Comparison of ENCODE assay signal across 9 cellular contexts in the genomic region with DNA sequence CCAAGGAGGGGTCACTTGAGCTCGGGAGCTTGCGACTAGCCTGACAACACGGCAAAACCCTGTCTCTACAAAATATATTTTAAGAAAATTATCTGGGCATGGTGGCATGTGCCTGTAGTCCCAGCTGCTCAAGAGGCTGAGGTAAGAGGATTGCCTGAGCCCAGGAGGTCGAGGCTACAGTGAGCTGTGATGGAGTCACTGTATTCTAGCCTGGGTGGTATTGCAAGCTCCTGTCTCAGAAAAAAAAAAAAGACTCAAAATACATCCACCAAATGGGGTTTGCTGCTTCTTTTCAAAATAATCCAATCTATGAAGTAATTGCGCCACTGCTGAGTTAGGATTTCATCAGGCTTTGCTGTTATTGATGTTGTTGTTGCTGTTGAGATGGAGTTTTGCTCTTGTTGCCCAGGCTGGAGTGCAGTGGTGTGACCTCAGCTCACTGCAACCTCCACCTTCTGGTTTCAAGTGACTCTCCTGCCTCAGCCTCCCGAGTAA. TPM values are rescaled to one million over a fixed set of nuclear protein-coding genes. Genes with fewer than 3 reads are reported as not detected.
DNase-seq lines count a peak whose midpoint lies in the region; ATAC-seq and TF ChIP-seq lines count a peak whose summit lies in the region.
"Had no signal": no experiment of that assay in that cellular context is flagged by ENCODE, and none has a peak within 500 bp of the region (broad histone marks: within the 10 kb centered on the region; RNA-seq: fewer than 3 reads in every experiment).

No MANE protein-coding gene starts in this region.

- H3K9me3 ChIP-seq in GM23248 (ENCODE audit: low read depth) (no peaks in the 10 kb centered on the region), esophagus (ENCODE audit: control insufficient read depth in 2 of 2, insufficient read depth in 1 of 2, low read depth in 1 of 2, low read length in 1 of 2) (no peaks in the 10 kb centered on the region), gastrocnemius medialis (no peaks in the 10 kb centered on the region)

- H3K27me3 ChIP-seq in GM23248 (replicated peaks; ENCODE audit: insufficient read depth), result no peaks in the 10 kb centered on the region
- H3K27me3 ChIP-seq in esophagus (ENCODE audit: control insufficient read depth in 1 of 2, insufficient read depth in 2 of 2, low read length in 2 of 2), result no peaks in the 10 kb centered on the region
- no peaks in the 10 kb centered on the region for H3K27me3 ChIP-seq in gastrocnemius medialis

- peak overlapping the region; percentile 71 for H3K4me2 ChIP-seq in GM23248 (ENCODE audit: unreplicated experiment)

- peak; percentile 65 for DNase-seq in GM23248
- no peak for DNase-seq in RWPE1 (ENCODE audit: low spot score)
- no peak for DNase-seq in gastrocnemius medialis
- DNase-seq in COLO668 (lab: John Stamatoyannopoulos, UW; ENCODE audit: unreplicated experiment), result no peak
- DNase-seq in NCI-H446 treated with DMSO at 0.1 percent for 48 hours (lab: John Stamatoyannopoulos, UW), result no peak
- no peak for DNase-seq in anterior cingulate cortex (lab: John Stamatoyannopoulos, UW)
- DNase-seq: stimulated activated CD4-positive, alpha-beta T cell treated with anti-CD3 and anti-CD28 coated beads, Interleukin-4, amount 100 ng/mL, for 4 hours had no signal

- in situ Hi-C loops in GM23248 (cut with MboI) (no loop called here), gastrocnemius medialis (cut with MboI; ENCODE audit: low sequenced_read_pairs in 4 of 4) (no loop called here)

- WGBS in GM23248 (ENCODE audit: low coverage in 1 of 2, low lambda C conversion rate in 2 of 2, missing lambda C conversion rate in 2 of 2), 2 experiments, result 30 to 35% methylated on average over 6 of the region's 6 CpGs
- 81 to 87% methylated on average over 6 of the region's 6 CpGs for WGBS in esophagus, 2 donors

- POLR2A ChIA-PET in RWPE1 (lab: Yijun Ruan, JAX; ENCODE audit: low non-redundant PET), result no interaction called here

- H3K9me2 ChIP-seq in GM23248 (ENCODE audit: insufficient read depth), result no peaks in the 10 kb centered on the region

- H3K36me3 ChIP-seq in GM23248 (ENCODE audit: low read depth), result no peaks in the 10 kb centered on the region
- H3K36me3 ChIP-seq in esophagus (ENCODE audit: control insufficient read depth in 2 of 2, insufficient read depth in 2 of 2, low read length in 1 of 2), result no peaks in the 10 kb centered on the region
- no peaks in the 10 kb centered on the region for H3K36me3 ChIP-seq in gastrocnemius medialis

- TF ChIP-seq CTCF in RWPE1 (conservative IDR thresholded peaks at IDR 0.05; ENCODE audit: low read depth) (no peak), gastrocnemius medialis (IDR thresholded peaks at IDR 0.05 in 4 of 5, conservative IDR thresholded peaks at IDR 0.05 in 1 of 5) (no peak)

- peak overlapping the region; percentile 100 for H3K27ac ChIP-seq in GM23248
- peak overlapping the region; percentile 98 for H3K27ac ChIP-seq in RWPE1
- peak overlapping the region; percentile 45 to 74 for H3K27ac ChIP-seq in esophagus (ENCODE audit: low read depth in 2 of 2, low read length in 1 of 2)
- H3K27ac ChIP-seq in gastrocnemius medialis, result peak overlapping the region; percentile 49 to 68 (median 56)

- TF ChIP-seq POLR2A in gastrocnemius medialis (IDR thresholded peaks at IDR 0.05), result no peak

- no peak for ATAC-seq in gastrocnemius medialis
- no peak for ATAC-seq in HG03196 (IDR thresholded peaks at IDR 0.05; ENCODE audit: unreplicated experiment)

- CTCF ChIA-PET in RWPE1 (lab: Yijun Ruan, JAX), result no interaction called here

- peak overlapping the region; percentile 90 for H3K9ac ChIP-seq in GM23248

- intact Hi-C loops in gastrocnemius medialis (cut with DNase I; ENCODE audit: low total_unique reads), result no loop called here

- no peaks in the 10 kb centered on the region for H4K20me1 ChIP-seq in GM23248 (ENCODE audit: insufficient read depth)

- peak overlapping the region; percentile 36; the same call in 1 of the 2 replicates for H3K4me3 ChIP-seq in GM23248
- H3K4me3 ChIP-seq in esophagus (ENCODE audit: low read depth in 1 of 2, low read length in 2 of 2), result no peak overlapping the region
- no peak overlapping the region for H3K4me3 ChIP-seq in gastrocnemius medialis

- no peak overlapping the region for H2AFZ ChIP-seq in GM23248

- H3K79me2 ChIP-seq in GM23248 (ENCODE audit: insufficient read depth), result peaks cover 32% of the 10 kb centered on the region

- H3K4me1 ChIP-seq in GM23248 (ENCODE audit: insufficient read depth) (peaks cover 78% of the 10 kb centered on the region), esophagus (ENCODE audit: control insufficient read depth in 2 of 2, insufficient read depth in 2 of 2, low read length in 1 of 2) (no peaks in the 10 kb centered on the region), gastrocnemius medialis (peaks cover 0 to 4% of the 10 kb centered on the region in 2 donors)

- H3F3A ChIP-seq in GM23248 (ENCODE audit: insufficient read depth), result peaks cover 66% of the 10 kb centered on the region

RNA-seq across cellular contexts. Expression of a gene that starts 11.1 kb away (rescaled TPM):
- total RNA-seq in GM23248 (2014; rRNA removed; shearing (Covaris generic)), result 10,031 and 10,466 TPM in 2 replicates
- polyA plus RNA-seq in GM23248 (2016; fragmentation: Nextera tagmentation; extraction: Ambion mirVana) (3,784 and 3,823 TPM in 2 replicates), esophagus (100 to 1,000 TPM in 1 of 2 donors, 10 to 100 TPM in 1; 70.1 to 174 TPM)
- total RNA-seq in gastrocnemius medialis, result 100 to 1,000 TPM; 355 to 835 (median 589) TPM

RNA-seq across cellular contexts. Expression of a gene that starts 15.5 kb away (rescaled TPM):
- 4.4 and 13.0 TPM in 2 replicates for total RNA-seq in GM23248 (2014; rRNA removed; shearing (Covaris generic))
- polyA plus RNA-seq in GM23248 (2016; fragmentation: Nextera tagmentation; extraction: Ambion mirVana) (4.3 and 7.2 TPM in 2 replicates), esophagus (1 to 10 TPM in 1 of 2 donors, under 1 TPM in 1; 0.81 to 1.2 TPM)
- total RNA-seq in gastrocnemius medialis, result 1 to 10 TPM in 3 of 4 donors, under 1 TPM in 1; 0.85 to 4.7 (median 2.1) TPM

Comparison
In these comparisons a context has a peak if more than half of its experiments do, and no peak if none do; other contexts are left out.
1. RNA of a gene that starts 11.1 kb away (total RNA-seq): 10,031 to 10,466 TPM in GM23248; 355 to 835 TPM in gastrocnemius medialis; every median in the first group is over 10 times any median in the second.
2. Peak in every context shown above with its lines, with median percentiles within 50 percentile points of each other: H3K27ac ChIP-seq.